11 cellular contexts compared by ENCODE assay signal in genomic region chr14:61489932-61490331, GRCh38.
DNase-seq lines count a peak whose midpoint lies in the region; ATAC-seq, FAIRE-seq and TF ChIP-seq lines count a peak whose summit lies in the region.
"Had no signal": no experiment of that assay in that cellular context is flagged by ENCODE, and none has a peak within 500 bp of the region (broad histone marks: within the 10 kb centered on the region; RNA-seq: fewer than 3 reads in every experiment).

No MANE protein-coding gene starts in this region.

- FAIRE-seq in GM12892 (lab: Jason Lieb, UNC), result no peak

- TF ChIP-seq CTCF in VCaP (conservative IDR thresholded peaks at IDR 0.05) (no peak), transverse colon (IDR thresholded peaks at IDR 0.05) (no peak)

- intact Hi-C loops in left cardiac atrium (cut with DNase I) (no loop called here), sciatic nerve (cut with DNase I) (no loop called here), transverse colon (cut with DNase I; ENCODE audit: low total_unique reads) (no loop called here)

- peak; percentile 80 for DNase-seq in H4 (ENCODE audit: low spot score)
- peak; percentile 63 for DNase-seq in left cardiac atrium
- DNase-seq in sciatic nerve (ENCODE audit: low spot score), result peak; percentile 71
- DNase-seq in GM12892 (ENCODE audit: insufficient read length), result no peak
- DNase-seq in transverse colon, result no peak
- no peak for DNase-seq in stimulated activated CD4-positive, alpha-beta T cell treated with anti-CD3 and anti-CD28 coated beads, Interleukin-2, amount 100 ng/mL, for 48 hours
- DNase-seq in stimulated activated CD4-positive, alpha-beta T cell treated with anti-CD3 and anti-CD28 coated beads, Interleukin-4, amount 100 ng/mL, for 1 hour, result no peak
- DNase-seq: NCI-H2171 had no signal

- no peaks in the 10 kb centered on the region for H3K36me3 ChIP-seq in transverse colon
- H3K36me3 ChIP-seq: SJSA1 had no signal

- no peak for TF ChIP-seq POLR2A in GM12892 (IDR thresholded peaks at IDR 0.05; ENCODE audit: low read depth, low read length)
- TF ChIP-seq POLR2A in transverse colon (IDR thresholded peaks at IDR 0.05), result no peak

- no peak overlapping the region for H3K4me3 ChIP-seq in transverse colon
- H3K4me3 ChIP-seq: SJSA1 had no signal

- no peak for TF ChIP-seq EP300 in transverse colon (IDR thresholded peaks at IDR 0.05; ENCODE audit: low read depth)

- ATAC-seq in left cardiac atrium (peak; percentile 51 to 66), sciatic nerve (peak; percentile 67)

- H3K9me3 ChIP-seq in transverse colon, result no peaks in the 10 kb centered on the region
- H3K9me3 ChIP-seq: SJSA1 had no signal

- WGBS in transverse colon (ENCODE audit: low coverage in 1 of 2), 2 donors, result 66 to 83% methylated on average over 1 to 6 of the region's 6 CpGs

- H3K27me3 ChIP-seq in transverse colon, result no peaks in the 10 kb centered on the region
- H3K27me3 ChIP-seq: SJSA1 had no signal

- in situ Hi-C loops in transverse colon (cut with MboI; ENCODE audit: low pct_ligation_motif_present in 1 of 4, low pct_unique_long_range_greater_than_20kb in 1 of 4, low sequenced_read_pairs in 3 of 4), result no loop called here

- H3K27ac ChIP-seq in VCaP (peak overlapping the region; percentile 87), transverse colon (no peak overlapping the region)
- H3K27ac ChIP-seq: epithelial cell of prostate, SJSA1 had no signal

- peaks cover 0 to 16% (median 0%) of the 10 kb centered on the region in 4 donors for H3K4me1 ChIP-seq in transverse colon

Comparison
In these comparisons a context has a peak if more than half of its experiments do, and no peak if none do; other contexts are left out.
1. DNase-seq: peak in H4 (single experiment), left cardiac atrium (single experiment) and sciatic nerve (single experiment); none in GM12892 (single experiment), transverse colon (single experiment), stimulated activated CD4-positive, alpha-beta T cell treated with anti-CD3 and anti-CD28 coated beads, Interleukin-2, amount 100 ng/mL, for 48 hours (0 of 2) and stimulated activated CD4-positive, alpha-beta T cell treated with anti-CD3 and anti-CD28 coated beads, Interleukin-4, amount 100 ng/mL, for 1 hour (single experiment).